Comparison of ENCODE assay signal across 8 cellular contexts in genomic region chr5:17189381-17190036, GRCh38. TPM values are rescaled to one million over a fixed set of nuclear protein-coding genes. Genes with fewer than 3 reads are reported as not detected.
DNase-seq lines count a peak whose midpoint lies in the region; ATAC-seq and TF ChIP-seq lines count a peak whose summit lies in the region.

No MANE protein-coding gene starts in this region.

- WGBS in lower leg skin, 2 donors, result 30 to 32% methylated on average over 13 of the region's 13 CpGs

- TF ChIP-seq POLR2A in lower leg skin (IDR thresholded peaks at IDR 0.05), result no peak

- no peak overlapping the region for H3K4me3 ChIP-seq in WI38 (ENCODE audit: low read depth, low read length)
- no peak overlapping the region for H3K4me3 ChIP-seq in lower leg skin (ENCODE audit: low read depth, poor library complexity, severe bottlenecking)

- ATAC-seq in Right ventricle myocardium inferior (peak; percentile 51), HG03097 (IDR thresholded peaks at IDR 0.05; ENCODE audit: low FRiP score, unreplicated experiment) (peak; percentile 70)

- intact Hi-C loops in Right ventricle myocardium inferior (cut with DNase I) (loop anchor here (1.0 to 10.0 kb wide), 4 partner anchors 57 to 705 kb away; no protein-coding TSS in a partner anchor), cardiac septum (cut with DNase I) (loop anchor here (2.0 to 10.0 kb wide), 4 partner anchors 257 to 1025 kb away; no protein-coding TSS in a partner anchor), lower leg skin (cut with DNase I; ENCODE audit: low total_unique reads) (loop anchor here (5.0 kb wide), 1 partner anchor 397 kb away; no protein-coding TSS in a partner anchor)

- peak; percentile 81 for DNase-seq in Right ventricle myocardium inferior (ENCODE audit: missing footprints)
- DNase-seq in cardiac septum (ENCODE audit: low spot score), result no peak
- DNase-seq in NCI-H226, result peak; percentile 43
- peak; percentile 50 for DNase-seq in cerebellar cortex (ENCODE audit: low spot score)
- DNase-seq in lower leg skin (ENCODE audit: low spot score in 2 of 2), result peak; percentile 69 to 94
- DNase-seq in stimulated activated CD8-positive, alpha-beta memory T cell treated with anti-CD3 and anti-CD28 coated beads, Interleukin-12 subunit alpha, Interleukin-12 subunit beta, amount 100 ng/mL, for 24 hours (ENCODE audit: extremely low read depth), result peak; percentile 25

- TF ChIP-seq CTCF in WI38 (IDR thresholded peaks at IDR 0.05; ENCODE audit: low read depth, low read length) (peak; percentile 49), lower leg skin (IDR thresholded peaks at IDR 0.05) (peak in 1 of 3 donors; percentile 54)

RNA-seq across cellular contexts. Expression of gene BASP1, which starts 27.9 kb away (rescaled TPM):
- 3.2 TPM for total RNA-seq in Right ventricle myocardium inferior
- total RNA-seq in cardiac septum, result 3.9 TPM
- total RNA-seq in lower leg skin, result 10 to 100 TPM; 22.1 to 37.1 (median 26.8) TPM
